Comparison of ENCODE assay signal across 1 cellular context in the genomic region with DNA sequence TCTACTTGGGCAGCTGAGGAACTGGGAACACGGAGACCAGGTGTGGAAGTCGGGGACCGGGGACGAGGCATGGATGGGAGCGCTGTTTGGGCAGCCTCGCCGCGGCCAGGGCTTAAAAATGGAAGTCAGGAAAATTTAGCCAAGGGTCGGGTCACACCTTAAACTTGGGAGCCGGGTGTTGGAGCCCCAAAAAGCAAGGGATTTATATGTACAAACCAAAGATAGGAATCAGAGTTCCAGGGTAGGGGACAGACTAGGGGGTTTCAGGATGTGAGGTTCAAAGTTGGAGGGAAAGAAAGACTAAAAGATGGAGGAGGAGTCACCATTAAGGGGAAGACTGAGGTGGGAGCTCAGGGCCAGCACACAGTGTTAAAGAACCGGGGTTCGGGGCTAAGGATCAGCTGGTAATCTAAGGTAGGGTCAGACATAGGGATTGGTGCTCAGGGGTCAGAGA.
TF ChIP-seq lines count a peak whose summit lies in the region.

No MANE protein-coding gene starts in this region.

TF ChIP-seq in GM23338, 12 proteins besides CTCF, POLR2A, EP300 and RAD21 (continued from another document):
- TF ChIP-seq, protein P1, sequence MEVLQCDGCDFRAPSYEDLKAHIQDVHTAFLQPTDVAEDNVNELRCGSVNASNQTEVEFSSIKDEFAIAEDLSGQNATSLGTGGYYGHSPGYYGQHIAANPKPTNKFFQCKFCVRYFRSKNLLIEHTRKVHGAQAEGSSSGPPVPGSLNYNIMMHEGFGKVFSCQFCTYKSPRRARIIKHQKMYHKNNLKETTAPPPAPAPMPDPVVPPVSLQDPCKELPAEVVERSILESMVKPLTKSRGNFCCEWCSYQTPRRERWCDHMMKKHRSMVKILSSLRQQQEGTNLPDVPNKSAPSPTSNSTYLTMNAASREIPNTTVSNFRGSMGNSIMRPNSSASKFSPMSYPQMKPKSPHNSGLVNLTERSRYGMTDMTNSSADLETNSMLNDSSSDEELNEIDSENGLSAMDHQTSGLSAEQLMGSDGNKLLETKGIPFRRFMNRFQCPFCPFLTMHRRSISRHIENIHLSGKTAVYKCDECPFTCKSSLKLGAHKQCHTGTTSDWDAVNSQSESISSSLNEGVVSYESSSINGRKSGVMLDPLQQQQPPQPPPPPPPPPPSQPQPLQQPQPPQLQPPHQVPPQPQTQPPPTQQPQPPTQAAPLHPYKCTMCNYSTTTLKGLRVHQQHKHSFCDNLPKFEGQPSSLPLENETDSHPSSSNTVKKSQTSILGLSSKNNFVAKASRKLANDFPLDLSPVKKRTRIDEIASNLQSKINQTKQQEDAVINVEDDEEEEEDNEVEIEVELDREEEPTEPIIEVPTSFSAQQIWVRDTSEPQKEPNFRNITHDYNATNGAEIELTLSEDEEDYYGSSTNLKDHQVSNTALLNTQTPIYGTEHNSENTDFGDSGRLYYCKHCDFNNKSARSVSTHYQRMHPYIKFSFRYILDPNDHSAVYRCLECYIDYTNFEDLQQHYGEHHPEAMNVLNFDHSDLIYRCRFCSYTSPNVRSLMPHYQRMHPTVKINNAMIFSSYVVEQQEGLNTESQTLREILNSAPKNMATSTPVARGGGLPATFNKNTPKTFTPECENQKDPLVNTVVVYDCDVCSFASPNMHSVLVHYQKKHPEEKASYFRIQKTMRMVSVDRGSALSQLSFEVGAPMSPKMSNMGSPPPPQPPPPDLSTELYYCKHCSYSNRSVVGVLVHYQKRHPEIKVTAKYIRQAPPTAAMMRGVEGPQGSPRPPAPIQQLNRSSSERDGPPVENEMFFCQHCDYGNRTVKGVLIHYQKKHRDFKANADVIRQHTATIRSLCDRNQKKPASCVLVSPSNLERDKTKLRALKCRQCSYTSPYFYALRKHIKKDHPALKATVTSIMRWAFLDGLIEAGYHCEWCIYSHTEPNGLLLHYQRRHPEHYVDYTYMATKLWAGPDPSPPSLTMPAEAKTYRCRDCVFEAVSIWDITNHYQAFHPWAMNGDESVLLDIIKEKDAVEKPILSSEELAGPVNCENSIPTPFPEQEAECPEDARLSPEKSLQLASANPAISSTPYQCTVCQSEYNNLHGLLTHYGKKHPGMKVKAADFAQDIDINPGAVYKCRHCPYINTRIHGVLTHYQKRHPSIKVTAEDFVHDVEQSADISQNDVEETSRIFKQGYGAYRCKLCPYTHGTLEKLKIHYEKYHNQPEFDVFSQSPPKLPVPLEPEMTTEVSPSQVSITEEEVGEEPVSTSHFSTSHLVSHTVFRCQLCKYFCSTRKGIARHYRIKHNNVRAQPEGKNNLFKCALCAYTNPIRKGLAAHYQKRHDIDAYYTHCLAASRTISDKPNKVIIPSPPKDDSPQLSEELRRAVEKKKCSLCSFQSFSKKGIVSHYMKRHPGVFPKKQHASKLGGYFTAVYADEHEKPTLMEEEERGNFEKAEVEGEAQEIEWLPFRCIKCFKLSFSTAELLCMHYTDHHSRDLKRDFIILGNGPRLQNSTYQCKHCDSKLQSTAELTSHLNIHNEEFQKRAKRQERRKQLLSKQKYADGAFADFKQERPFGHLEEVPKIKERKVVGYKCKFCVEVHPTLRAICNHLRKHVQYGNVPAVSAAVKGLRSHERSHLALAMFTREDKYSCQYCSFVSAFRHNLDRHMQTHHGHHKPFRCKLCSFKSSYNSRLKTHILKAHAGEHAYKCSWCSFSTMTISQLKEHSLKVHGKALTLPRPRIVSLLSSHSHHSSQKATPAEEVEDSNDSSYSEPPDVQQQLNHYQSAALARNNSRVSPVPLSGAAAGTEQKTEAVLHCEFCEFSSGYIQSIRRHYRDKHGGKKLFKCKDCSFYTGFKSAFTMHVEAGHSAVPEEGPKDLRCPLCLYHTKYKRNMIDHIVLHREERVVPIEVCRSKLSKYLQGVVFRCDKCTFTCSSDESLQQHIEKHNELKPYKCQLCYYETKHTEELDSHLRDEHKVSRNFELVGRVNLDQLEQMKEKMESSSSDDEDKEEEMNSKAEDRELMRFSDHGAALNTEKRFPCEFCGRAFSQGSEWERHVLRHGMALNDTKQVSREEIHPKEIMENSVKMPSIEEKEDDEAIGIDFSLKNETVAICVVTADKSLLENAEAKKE (CRISPR knock-in tag; IDR thresholded peaks at IDR 0.05) = no peak
- TF ChIP-seq, protein P2, sequence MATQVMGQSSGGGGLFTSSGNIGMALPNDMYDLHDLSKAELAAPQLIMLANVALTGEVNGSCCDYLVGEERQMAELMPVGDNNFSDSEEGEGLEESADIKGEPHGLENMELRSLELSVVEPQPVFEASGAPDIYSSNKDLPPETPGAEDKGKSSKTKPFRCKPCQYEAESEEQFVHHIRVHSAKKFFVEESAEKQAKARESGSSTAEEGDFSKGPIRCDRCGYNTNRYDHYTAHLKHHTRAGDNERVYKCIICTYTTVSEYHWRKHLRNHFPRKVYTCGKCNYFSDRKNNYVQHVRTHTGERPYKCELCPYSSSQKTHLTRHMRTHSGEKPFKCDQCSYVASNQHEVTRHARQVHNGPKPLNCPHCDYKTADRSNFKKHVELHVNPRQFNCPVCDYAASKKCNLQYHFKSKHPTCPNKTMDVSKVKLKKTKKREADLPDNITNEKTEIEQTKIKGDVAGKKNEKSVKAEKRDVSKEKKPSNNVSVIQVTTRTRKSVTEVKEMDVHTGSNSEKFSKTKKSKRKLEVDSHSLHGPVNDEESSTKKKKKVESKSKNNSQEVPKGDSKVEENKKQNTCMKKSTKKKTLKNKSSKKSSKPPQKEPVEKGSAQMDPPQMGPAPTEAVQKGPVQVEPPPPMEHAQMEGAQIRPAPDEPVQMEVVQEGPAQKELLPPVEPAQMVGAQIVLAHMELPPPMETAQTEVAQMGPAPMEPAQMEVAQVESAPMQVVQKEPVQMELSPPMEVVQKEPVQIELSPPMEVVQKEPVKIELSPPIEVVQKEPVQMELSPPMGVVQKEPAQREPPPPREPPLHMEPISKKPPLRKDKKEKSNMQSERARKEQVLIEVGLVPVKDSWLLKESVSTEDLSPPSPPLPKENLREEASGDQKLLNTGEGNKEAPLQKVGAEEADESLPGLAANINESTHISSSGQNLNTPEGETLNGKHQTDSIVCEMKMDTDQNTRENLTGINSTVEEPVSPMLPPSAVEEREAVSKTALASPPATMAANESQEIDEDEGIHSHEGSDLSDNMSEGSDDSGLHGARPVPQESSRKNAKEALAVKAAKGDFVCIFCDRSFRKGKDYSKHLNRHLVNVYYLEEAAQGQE (IDR thresholded peaks at IDR 0.05; ENCODE audit: unreplicated experiment) = no peak
- TF ChIP-seq ZNF114 (CRISPR knock-in tag; IDR thresholded peaks at IDR 0.05) (no peak), STAT1 (IDR thresholded peaks at IDR 0.05; ENCODE audit: unreplicated experiment) (no peak), POLR2AphosphoS5 (IDR thresholded peaks at IDR 0.05; ENCODE audit: low read depth) (no peak), CREB1 (CRISPR knock-in tag; IDR thresholded peaks at IDR 0.05; ENCODE audit: low read depth) (no peak), ZNF331 (CRISPR knock-in tag; IDR thresholded peaks at IDR 0.05; ENCODE audit: low read depth) (no peak), JUNB (IDR thresholded peaks at IDR 0.05; ENCODE audit: unreplicated experiment) (no peak), NANOG (IDR thresholded peaks at IDR 0.05; ENCODE audit: borderline replicate concordance) (no peak), EZH2phosphoT487 (IDR thresholded peaks at IDR 0.05; ENCODE audit: unreplicated experiment) (no peak)
- TF ChIP-seq, protein P3, sequence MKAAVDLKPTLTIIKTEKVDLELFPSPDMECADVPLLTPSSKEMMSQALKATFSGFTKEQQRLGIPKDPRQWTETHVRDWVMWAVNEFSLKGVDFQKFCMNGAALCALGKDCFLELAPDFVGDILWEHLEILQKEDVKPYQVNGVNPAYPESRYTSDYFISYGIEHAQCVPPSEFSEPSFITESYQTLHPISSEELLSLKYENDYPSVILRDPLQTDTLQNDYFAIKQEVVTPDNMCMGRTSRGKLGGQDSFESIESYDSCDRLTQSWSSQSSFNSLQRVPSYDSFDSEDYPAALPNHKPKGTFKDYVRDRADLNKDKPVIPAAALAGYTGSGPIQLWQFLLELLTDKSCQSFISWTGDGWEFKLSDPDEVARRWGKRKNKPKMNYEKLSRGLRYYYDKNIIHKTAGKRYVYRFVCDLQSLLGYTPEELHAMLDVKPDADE (IDR thresholded peaks at IDR 0.05) = no peak
